Comparison of ENCODE assay signal across 14 cellular contexts in genomic region chr1:218350022-218350525, GRCh38. TPM values are rescaled to one million over a fixed set of nuclear protein-coding genes. Genes with fewer than 3 reads are reported as not detected.
A peak's percentile ranks its signal among the peaks of the same experiment; 100 is the strongest.
DNase-seq lines count a peak whose midpoint lies in the region; ATAC-seq and TF ChIP-seq lines count a peak whose summit lies in the region.
"Had no signal": no experiment of that assay in that cellular context is flagged by ENCODE, and none has a peak within 500 bp of the region (broad histone marks: within the 10 kb centered on the region; RNA-seq: fewer than 3 reads in every experiment).

No MANE protein-coding gene starts in this region.

- H3K27ac ChIP-seq in SJSA1 = peak overlapping the region; percentile 82
- peak overlapping the region in 1 of 4 donors; percentile 12 for H3K27ac ChIP-seq in body of pancreas
- H3K27ac ChIP-seq: HL-60 had no signal

- H3K4me3 ChIP-seq in SJSA1 (no peak overlapping the region), fibroblast of villous mesenchyme (ENCODE audit: low read depth, low read length) (peak overlapping the region; percentile 27), skeletal muscle satellite cell (ENCODE audit: low read length) (peak overlapping the region; percentile 65), body of pancreas (no peak overlapping the region)

- no peak for ATAC-seq in activated CD4-positive, CD25-positive, alpha-beta regulatory T cell treated with anti-CD3 and anti-CD28 coated beads, Interleukin-2, amount 50 U/mL, for 24 hours
- ATAC-seq in body of pancreas = no peak
- ATAC-seq: natural killer cell; stimulated activated naive CD8-positive, alpha-beta T cell treated with anti-CD3 and anti-CD28 coated beads, Interleukin-15, amount 100 ng/mL, for 72 hours had no signal

- H3K36me3 ChIP-seq in SJSA1 = no peaks in the 10 kb centered on the region
- H3K36me3 ChIP-seq in skeletal muscle satellite cell (ENCODE audit: insufficient read depth, low read length) = no peaks in the 10 kb centered on the region
- H3K36me3 ChIP-seq in body of pancreas (replicated peaks in 1 of 2; ENCODE audit: insufficient read depth in 1 of 2, low read depth in 2 of 2) = no peaks in the 10 kb centered on the region

- no peak for TF ChIP-seq POLR2A in body of pancreas (IDR thresholded peaks at IDR 0.05)

- TF ChIP-seq CTCF in fibroblast of villous mesenchyme (IDR thresholded peaks at IDR 0.05; ENCODE audit: insufficient read depth, low read depth, low read length) (no peak), body of pancreas (IDR thresholded peaks at IDR 0.05) (no peak)

- H3K9me3 ChIP-seq in SJSA1 (replicated peaks) = no peaks in the 10 kb centered on the region
- H3K9me3 ChIP-seq in skeletal muscle satellite cell (replicated peaks; ENCODE audit: low read length) = no peaks in the 10 kb centered on the region
- H3K9me3 ChIP-seq in body of pancreas = no peaks in the 10 kb centered on the region

- peak overlapping the region; percentile 88 for H3K4me2 ChIP-seq in skeletal muscle satellite cell (ENCODE audit: low read length)

- WGBS in body of pancreas, 2 donors = 39 to 56% methylated on average over 7 of the region's 7 CpGs

- H3K27me3 ChIP-seq in SJSA1 (replicated peaks) (no peaks in the 10 kb centered on the region), skeletal muscle satellite cell (ENCODE audit: control insufficient read depth, insufficient read depth, low read length) (no peaks in the 10 kb centered on the region), body of pancreas (no peaks in the 10 kb centered on the region)

- peak overlapping the region; percentile 93 for H3K9ac ChIP-seq in skeletal muscle satellite cell (ENCODE audit: low read depth, low read length)

- peaks cover 58% of the 10 kb centered on the region for H3K4me1 ChIP-seq in SJSA1 (replicated peaks)
- H3K4me1 ChIP-seq in skeletal muscle satellite cell (ENCODE audit: control insufficient read depth, insufficient read depth, low read length) = peaks cover 33% of the 10 kb centered on the region
- peaks cover 25% of the 10 kb centered on the region for H3K4me1 ChIP-seq in body of pancreas

- peak; percentile 35 for DNase-seq in HT1080 (ENCODE audit: low read depth)
- no peak for DNase-seq in SJSA1 (ENCODE audit: low read depth in 1 of 2, low spot score in 2 of 2)
- no peak for DNase-seq in fibroblast of villous mesenchyme (ENCODE audit: low read depth)
- DNase-seq in activated effector memory CD4-positive, alpha-beta T cell treated with Interleukin-2 at 50 U/mL for 16 hours = no peak
- DNase-seq in kidney tubule cell (ENCODE audit: low spot score) = no peak
- DNase-seq in body of pancreas = no peak
- DNase-seq: activated CD4-positive, alpha-beta T cell treated with anti-CD3 and anti-CD28 coated beads for 4 hours; activated naive CD4-positive, alpha-beta T cell treated with anti-CD3 and anti-CD28 coated beads, Interleukin-2, amount 10 ng/mL, durations not matched to agents 7 days and 5 days; natural killer cell; NCI-H1436; stimulated activated naive CD8-positive, alpha-beta T cell treated with anti-CD3 and anti-CD28 coated beads, Interleukin-15, amount 100 ng/mL, for 72 hours had no signal

- intact Hi-C loops in body of pancreas (cut with DNase I) = no loop called here

RNA-seq across cellular contexts. Expression of gene TGFB2, which starts 4.9 kb away (rescaled TPM):
- 2.4 and 3.2 TPM in 2 replicates for total RNA-seq in HT1080 (2014; rRNA removed; shearing (Covaris generic))
- polyA plus RNA-seq in HT1080 (2015; cell fraction: cytosol; rRNA removed) = 6.3 and 8.1 TPM in 2 replicates
- 27.5 and 33.7 TPM in 2 replicates for polyA plus RNA-seq in HT1080 (2015; cell fraction: nucleus; rRNA removed)
- total RNA-seq in SJSA1 (2014; rRNA removed; shearing (Covaris generic)) = 3.4 and 7.4 TPM in 2 replicates
- total RNA-seq in fibroblast of villous mesenchyme (28.0 and 36.3 TPM in 2 replicates), body of pancreas (1 to 10 TPM; 4.3 to 4.9 TPM)
- 3.0 and 3.5 TPM in 2 replicates for total RNA-seq in skeletal muscle satellite cell (2012; rRNA removed)

Comparison
In these comparisons a context has a peak if more than half of its experiments do, and no peak if none do; other contexts are left out.
1. H3K4me3 ChIP-seq: peak in fibroblast of villous mesenchyme (single experiment) and skeletal muscle satellite cell (single experiment); none in SJSA1 (single experiment) and body of pancreas (0 of 2).